Comparison of ENCODE assay signal across 13 cellular contexts in genomic region chr2:212711851-212712250, GRCh38.
DNase-seq lines count a peak whose midpoint lies in the region; ATAC-seq and TF ChIP-seq lines count a peak whose summit lies in the region.
"Had no signal": no experiment of that assay in that cellular context is flagged by ENCODE, and none has a peak within 500 bp of the region (broad histone marks: within the 10 kb centered on the region; RNA-seq: fewer than 3 reads in every experiment).

No MANE protein-coding gene starts in this region.

- dilution Hi-C loops in mammary epithelial cell (cut with HindIII; ENCODE audit: low sequenced_read_pairs) = loop anchor here (5.0 kb wide), 2 partner anchors 65 to 100 kb away; no protein-coding TSS in a partner anchor

- no TSS peak for BruUV-seq in mammary epithelial cell (replicated peaks; lab: Mats Ljungman, UMichigan)

- H3K27me3 ChIP-seq in mammary epithelial cell (ENCODE audit: insufficient read depth, low read length) = no peaks in the 10 kb centered on the region

- CTCF ChIA-PET in mammary epithelial cell (lab: Charles Lee; ENCODE audit: low non-redundant PET) = no interaction called here

- TF ChIP-seq CTCF in AG09309 (IDR thresholded peaks at IDR 0.05; ENCODE audit: control insufficient read depth, insufficient read depth, low read depth, low read length, missing control alignments) (no peak), mammary epithelial cell (conservative IDR thresholded peaks at IDR 0.05 in 1 of 2, IDR thresholded peaks at IDR 0.05 in 1 of 2; ENCODE audit: extremely low read depth in 1 of 2, insufficient read depth in 1 of 2, low read depth in 1 of 2, low read length in 2 of 2) (no peak)

- H3K79me2 ChIP-seq in mammary epithelial cell (ENCODE audit: insufficient read depth, low read length) = no peaks in the 10 kb centered on the region

- no peak overlapping the region for H3K4me3 ChIP-seq in AG09309 (ENCODE audit: control insufficient read depth, low read depth, low read length)
- no peak overlapping the region for H3K4me3 ChIP-seq in mammary epithelial cell (replicated peaks in 1 of 3; ENCODE audit: insufficient read depth in 1 of 3, low read depth in 2 of 3, low read length in 3 of 3)
- no peak overlapping the region for H3K4me3 ChIP-seq in mesodermal cell (ENCODE audit: extremely low read depth, insufficient read depth, low read length, poor library complexity, severe bottlenecking)

- no peak overlapping the region for H3K9ac ChIP-seq in mammary epithelial cell (ENCODE audit: insufficient read depth, low read length)

- ATAC-seq in HG02763 (IDR thresholded peaks at IDR 0.05; ENCODE audit: unreplicated experiment) = no peak
- ATAC-seq: activated CD8-positive, alpha-beta T cell treated with anti-CD3 and anti-CD28 coated beads, Interleukin-2, amount 10 ng/mL, durations not matched to agents 7 days and 5 days; T-helper 17 cell had no signal

- H3K9me3 ChIP-seq in mammary epithelial cell (replicated peaks; ENCODE audit: insufficient read depth, low read length) (no peaks in the 10 kb centered on the region), mesodermal cell (ENCODE audit: control insufficient read depth, low read length) (no peaks in the 10 kb centered on the region)

- H4K20me1 ChIP-seq in mammary epithelial cell (ENCODE audit: insufficient read depth, low read length) = no peaks in the 10 kb centered on the region

- in situ Hi-C loops in mammary epithelial cell (cut with MboI; ENCODE audit: low sequenced_read_pairs in 2 of 2) = no loop called here

- DNase-seq in AG09309 (ENCODE audit: low read depth) = peak; percentile 67
- DNase-seq in HT1080 (ENCODE audit: low read depth) = peak; percentile 40
- peak; percentile 79 for DNase-seq in mammary epithelial cell
- no peak for DNase-seq in activated CD4-positive, alpha-beta T cell treated with anti-CD3 and anti-CD28 coated beads, Interleukin-2, amount 50 U/mL, for 4 hours
- no peak for DNase-seq in activated CD4-positive, alpha-beta T cell treated with anti-CD3 and anti-CD28 coated beads for 4 hours
- no peak for DNase-seq in activated gamma-delta T cell treated with Interleukin-2 at 50 U/mL for 16 hours
- DNase-seq: activated CD8-positive, alpha-beta T cell treated with anti-CD3 and anti-CD28 coated beads, Interleukin-2, amount 10 ng/mL, durations not matched to agents 7 days and 5 days; NCI-H774; occipital lobe; stimulated activated CD4-positive, alpha-beta T cell treated with anti-CD3 and anti-CD28 coated beads, Interleukin-4, amount 100 ng/mL, for 24 hours; T-helper 17 cell had no signal

- peaks cover 26% of the 10 kb centered on the region for H3K4me1 ChIP-seq in mammary epithelial cell (ENCODE audit: insufficient read depth, low read length)
- H3K4me1 ChIP-seq in mesodermal cell (ENCODE audit: control insufficient read depth, insufficient read depth, low read length, poor library complexity, severe bottlenecking) = peaks cover 15% of the 10 kb centered on the region

- H3K36me3 ChIP-seq in mammary epithelial cell (ENCODE audit: insufficient read depth, low read length) = no peaks in the 10 kb centered on the region
- no peaks in the 10 kb centered on the region for H3K36me3 ChIP-seq in mesodermal cell (ENCODE audit: control insufficient read depth, insufficient read depth, low read length)

- no peak overlapping the region for H2AFZ ChIP-seq in mammary epithelial cell (ENCODE audit: low read depth, low read length)

- peak overlapping the region; percentile 78 for H3K27ac ChIP-seq in mammary epithelial cell (ENCODE audit: insufficient read depth, low read depth, low read length)
- peak overlapping the region; percentile 66 for H3K27ac ChIP-seq in mesodermal cell (ENCODE audit: low read depth, low read length, severe bottlenecking)

- peak overlapping the region; percentile 2 for H3K4me2 ChIP-seq in mammary epithelial cell (ENCODE audit: insufficient read depth, low read depth, low read length)

- WGBS in mammary epithelial cell (ENCODE audit: low coverage, missing lambda C conversion rate) = 67% methylated on average over 3 of the region's 3 CpGs
- WGBS in mesodermal cell (ENCODE audit: insufficient coverage in 2 of 2), 2 experiments = no CpG with 5 or more reads among the region's 3 CpGs

- intact Hi-C loops in mammary epithelial cell (cut with micrococcal nuclease) = no loop called here

Comparison
In these comparisons a context has a peak if more than half of its experiments do, and no peak if none do; other contexts are left out.
1. DNase-seq: peak in AG09309 (single experiment), HT1080 (single experiment) and mammary epithelial cell (single experiment); none in activated CD4-positive, alpha-beta T cell treated with anti-CD3 and anti-CD28 coated beads, Interleukin-2, amount 50 U/mL, for 4 hours (0 of 2), activated CD4-positive, alpha-beta T cell treated with anti-CD3 and anti-CD28 coated beads for 4 hours (0 of 2) and activated gamma-delta T cell treated with Interleukin-2 at 50 U/mL for 16 hours (single experiment).